24 cellular contexts compared by ENCODE assay signal in genomic region chr17:41985919-41986318, GRCh38.
"Had no signal": no experiment of that assay in that cellular context is flagged by ENCODE, and none has a peak within 500 bp of the region (broad histone marks: within the 10 kb centered on the region; RNA-seq: fewer than 3 reads in every experiment).

No MANE protein-coding gene starts in this region.

- H3K4me2 ChIP-seq: KMS-11 had no signal

- H3K27me3 ChIP-seq: breast epithelium, MG63 had no signal

- DNase-seq: activated CD4-positive, alpha-beta T cell treated with anti-CD3 and anti-CD28 coated beads for 48 hours; activated CD4-positive, alpha-beta T cell treated with anti-CD3 and anti-CD28 coated beads, Interleukin-2, amount 50 U/mL, for 4 hours; activated CD8-positive, alpha-beta memory T cell treated with anti-CD3 and anti-CD28 coated beads for 24 hours; activated gamma-delta T cell treated with Interleukin-2 at 50 U/mL for 16 hours; activated naive CD4-positive, alpha-beta T cell treated with anti-CD3 and anti-CD28 coated beads, Interleukin-2, amount 10 ng/mL, durations not matched to agents 7 days and 5 days; activated naive CD8-positive, alpha-beta T cell treated with anti-CD3 and anti-CD28 coated beads, Interleukin-2, amount 10 ng/mL, durations not matched to agents 7 days and 5 days; activated T-cell treated with anti-CD3 and anti-CD28 coated beads, Interleukin-2, amount 50 U/mL, for 72 hours; aorta; MG63; MV-4-11; NCI-H1092 treated with DMSO at 0.1 percent for 48 hours; NCI-H1417 treated with DMSO at 0.1 percent for 48 hours; NCI-H1694; NCI-H2029; NCI-H2107; NCI-H510A treated with DMSO at 0.1 percent for 48 hours; PC-3; SHP77 had no signal

- H3K4me3 ChIP-seq: breast epithelium, MG63 had no signal

- ATAC-seq: activated CD4-positive, CD25-positive, alpha-beta regulatory T cell treated with anti-CD3 and anti-CD28 coated beads, Interleukin-2, amount 50 U/mL, for 24 hours; activated T-cell treated with anti-CD3 and anti-CD28 coated beads, Interleukin-2, amount 50 U/mL, for 72 hours; PC-3 had no signal

- H3K4me1 Mint-ChIP-seq: activated naive CD4-positive, alpha-beta T cell treated with anti-CD3 and anti-CD28 coated beads, Interleukin-2, amount 10 ng/mL, durations not matched to agents 7 days and 5 days had no signal

- H3K4me1 ChIP-seq: breast epithelium had no signal

- H3K4me3 Mint-ChIP-seq: activated naive CD4-positive, alpha-beta T cell treated with anti-CD3 and anti-CD28 coated beads, Interleukin-2, amount 10 ng/mL, durations not matched to agents 7 days and 5 days; activated naive CD8-positive, alpha-beta T cell treated with anti-CD3 and anti-CD28 coated beads, Interleukin-2, amount 10 ng/mL, durations not matched to agents 7 days and 5 days; activated T-cell treated with anti-CD3 and anti-CD28 coated beads, Interleukin-2, amount 50 U/mL, for 72 hours; T-helper 1 cell treated with Interleukin-12 subunit alpha and Interleukin-12 subunit beta and Interleukin-4 antibody, amounts not matched to agents 30 μg/mL and 1 μg/mL, for 36 hours had no signal

- H3K9me3 Mint-ChIP-seq: activated naive CD4-positive, alpha-beta T cell treated with anti-CD3 and anti-CD28 coated beads, Interleukin-2, amount 10 ng/mL, durations not matched to agents 7 days and 5 days; activated naive CD8-positive, alpha-beta T cell treated with anti-CD3 and anti-CD28 coated beads, Interleukin-2, amount 10 ng/mL, durations not matched to agents 7 days and 5 days; activated T-cell treated with anti-CD3 and anti-CD28 coated beads, Interleukin-2, amount 50 U/mL, for 72 hours; activated T-helper 2 cell treated with anti-CD3 and anti-CD28 coated beads, Interferon-gamma antibody, Interleukin-2, Interleukin-4, amounts not matched to agents 10 μg/mL and 5 μg/mL and 100 μg/mL, durations not matched to agents 14 hours and 24 hours and 36 hours; T-helper 1 cell treated with Interleukin-12 subunit alpha and Interleukin-12 subunit beta and Interleukin-4 antibody, amounts not matched to agents 30 μg/mL and 1 μg/mL, for 36 hours had no signal

- FAIRE-seq: RCC 7860 had no signal

- H3K9me3 ChIP-seq: breast epithelium, MG63 had no signal

- H3K9ac ChIP-seq: KMS-11 had no signal

- H3K27ac ChIP-seq: breast epithelium, KMS-11 had no signal

- H3K27me3 Mint-ChIP-seq: activated naive CD4-positive, alpha-beta T cell treated with anti-CD3 and anti-CD28 coated beads, Interleukin-2, amount 10 ng/mL, durations not matched to agents 7 days and 5 days; activated naive CD8-positive, alpha-beta T cell treated with anti-CD3 and anti-CD28 coated beads, Interleukin-2, amount 10 ng/mL, durations not matched to agents 7 days and 5 days had no signal

- H3K27ac Mint-ChIP-seq: activated naive CD4-positive, alpha-beta T cell treated with anti-CD3 and anti-CD28 coated beads, Interleukin-2, amount 10 ng/mL, durations not matched to agents 7 days and 5 days; activated naive CD8-positive, alpha-beta T cell treated with anti-CD3 and anti-CD28 coated beads, Interleukin-2, amount 10 ng/mL, durations not matched to agents 7 days and 5 days; activated T-helper 2 cell treated with anti-CD3 and anti-CD28 coated beads, Interferon-gamma antibody, Interleukin-2, Interleukin-4, amounts not matched to agents 10 μg/mL and 5 μg/mL and 100 μg/mL, durations not matched to agents 14 hours and 24 hours and 36 hours; T-helper 1 cell treated with Interleukin-12 subunit alpha and Interleukin-12 subunit beta and Interleukin-4 antibody, amounts not matched to agents 30 μg/mL and 1 μg/mL, for 36 hours had no signal
